ENCODE assay signal across 1 cellular context in the genomic region with DNA sequence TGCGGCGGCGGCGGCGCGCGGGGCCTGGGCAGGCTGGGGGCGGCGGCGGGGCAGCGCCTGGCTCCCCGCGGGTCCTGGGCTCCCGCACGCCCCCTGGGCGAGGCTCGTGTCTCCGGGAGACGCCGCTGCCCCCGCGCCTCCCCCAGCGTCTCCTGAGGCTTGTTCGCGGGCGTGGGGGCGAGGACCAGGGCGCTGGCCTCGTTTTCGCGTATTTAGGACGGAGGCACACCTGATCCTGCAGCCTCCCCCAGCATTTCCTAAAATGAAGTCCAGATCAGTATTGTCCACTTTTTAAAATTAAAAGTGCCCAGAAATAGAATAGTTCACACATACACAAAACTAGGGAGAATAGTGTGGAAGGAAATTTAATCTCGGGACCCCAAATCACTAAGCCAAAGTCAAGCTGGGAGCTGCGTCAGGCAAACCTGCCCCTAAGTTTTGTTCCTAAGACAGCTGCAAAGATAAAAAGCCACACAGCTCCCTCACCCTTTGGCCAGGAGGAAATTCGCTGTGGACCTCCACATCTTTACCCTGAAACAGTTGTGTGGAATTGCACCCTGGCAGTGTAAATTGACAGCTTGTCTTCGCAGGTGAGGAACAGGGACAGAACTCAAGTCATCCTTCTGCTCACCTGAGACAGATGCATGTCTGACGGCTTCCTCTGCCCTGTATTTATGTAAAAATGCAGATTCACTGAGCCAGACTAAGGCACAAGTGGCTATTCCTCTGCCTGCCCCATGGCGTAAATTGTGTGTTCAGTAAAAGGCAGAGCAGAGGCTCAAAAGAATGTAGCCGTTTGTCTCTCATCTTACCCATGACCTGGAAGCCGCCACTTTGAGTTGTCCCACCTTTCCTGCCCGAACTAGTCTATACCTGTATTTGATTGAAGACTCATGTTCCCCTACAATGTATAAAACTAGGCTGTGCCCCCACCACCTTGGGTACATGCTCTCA.
TF ChIP-seq lines count a peak whose summit lies in the region.

No MANE protein-coding gene starts in this region.

TF ChIP-seq in K562, 482 proteins besides CTCF, POLR2A, EP300 and RAD21 (continued from another document and continues in another):
- TF ChIP-seq XRCC4 (IDR thresholded peaks at IDR 0.05; ENCODE audit: extremely low read depth, insufficient read depth, insufficient read length) = no peak
- no peak for TF ChIP-seq CEBPG (CRISPR knock-in tag; IDR thresholded peaks at IDR 0.05)
- TF ChIP-seq CEBPG (tag; conservative IDR thresholded peaks at IDR 0.05 in 1 of 2, IDR thresholded peaks at IDR 0.05 in 1 of 2) = no peak
- TF ChIP-seq, protein P1, sequence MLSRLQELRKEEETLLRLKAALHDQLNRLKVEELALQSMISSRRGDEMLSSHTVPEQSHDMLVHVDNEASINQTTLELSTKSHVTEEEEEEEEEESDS (CRISPR knock-in tag; IDR thresholded peaks at IDR 0.05) = no peak
- TF ChIP-seq, protein P2, sequence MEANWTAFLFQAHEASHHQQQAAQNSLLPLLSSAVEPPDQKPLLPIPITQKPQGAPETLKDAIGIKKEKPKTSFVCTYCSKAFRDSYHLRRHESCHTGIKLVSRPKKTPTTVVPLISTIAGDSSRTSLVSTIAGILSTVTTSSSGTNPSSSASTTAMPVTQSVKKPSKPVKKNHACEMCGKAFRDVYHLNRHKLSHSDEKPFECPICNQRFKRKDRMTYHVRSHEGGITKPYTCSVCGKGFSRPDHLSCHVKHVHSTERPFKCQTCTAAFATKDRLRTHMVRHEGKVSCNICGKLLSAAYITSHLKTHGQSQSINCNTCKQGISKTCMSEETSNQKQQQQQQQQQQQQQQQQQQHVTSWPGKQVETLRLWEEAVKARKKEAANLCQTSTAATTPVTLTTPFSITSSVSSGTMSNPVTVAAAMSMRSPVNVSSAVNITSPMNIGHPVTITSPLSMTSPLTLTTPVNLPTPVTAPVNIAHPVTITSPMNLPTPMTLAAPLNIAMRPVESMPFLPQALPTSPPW (CRISPR knock-in tag; IDR thresholded peaks at IDR 0.05) = 0 out of 2 replicates have a peak, but pooled peaks have one; percentile 57
- TF ChIP-seq, protein P3, sequence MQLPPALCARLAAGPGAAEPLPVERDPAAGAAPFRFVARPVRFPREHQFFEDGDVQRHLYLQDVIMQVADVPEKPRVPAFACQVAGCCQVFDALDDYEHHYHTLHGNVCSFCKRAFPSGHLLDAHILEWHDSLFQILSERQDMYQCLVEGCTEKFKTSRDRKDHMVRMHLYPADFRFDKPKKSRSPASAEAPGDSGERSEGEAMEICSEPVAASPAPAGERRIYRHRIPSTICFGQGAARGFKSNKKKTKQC (CRISPR knock-in tag; IDR thresholded peaks at IDR 0.05) = no peak
- TF ChIP-seq, protein P4, sequence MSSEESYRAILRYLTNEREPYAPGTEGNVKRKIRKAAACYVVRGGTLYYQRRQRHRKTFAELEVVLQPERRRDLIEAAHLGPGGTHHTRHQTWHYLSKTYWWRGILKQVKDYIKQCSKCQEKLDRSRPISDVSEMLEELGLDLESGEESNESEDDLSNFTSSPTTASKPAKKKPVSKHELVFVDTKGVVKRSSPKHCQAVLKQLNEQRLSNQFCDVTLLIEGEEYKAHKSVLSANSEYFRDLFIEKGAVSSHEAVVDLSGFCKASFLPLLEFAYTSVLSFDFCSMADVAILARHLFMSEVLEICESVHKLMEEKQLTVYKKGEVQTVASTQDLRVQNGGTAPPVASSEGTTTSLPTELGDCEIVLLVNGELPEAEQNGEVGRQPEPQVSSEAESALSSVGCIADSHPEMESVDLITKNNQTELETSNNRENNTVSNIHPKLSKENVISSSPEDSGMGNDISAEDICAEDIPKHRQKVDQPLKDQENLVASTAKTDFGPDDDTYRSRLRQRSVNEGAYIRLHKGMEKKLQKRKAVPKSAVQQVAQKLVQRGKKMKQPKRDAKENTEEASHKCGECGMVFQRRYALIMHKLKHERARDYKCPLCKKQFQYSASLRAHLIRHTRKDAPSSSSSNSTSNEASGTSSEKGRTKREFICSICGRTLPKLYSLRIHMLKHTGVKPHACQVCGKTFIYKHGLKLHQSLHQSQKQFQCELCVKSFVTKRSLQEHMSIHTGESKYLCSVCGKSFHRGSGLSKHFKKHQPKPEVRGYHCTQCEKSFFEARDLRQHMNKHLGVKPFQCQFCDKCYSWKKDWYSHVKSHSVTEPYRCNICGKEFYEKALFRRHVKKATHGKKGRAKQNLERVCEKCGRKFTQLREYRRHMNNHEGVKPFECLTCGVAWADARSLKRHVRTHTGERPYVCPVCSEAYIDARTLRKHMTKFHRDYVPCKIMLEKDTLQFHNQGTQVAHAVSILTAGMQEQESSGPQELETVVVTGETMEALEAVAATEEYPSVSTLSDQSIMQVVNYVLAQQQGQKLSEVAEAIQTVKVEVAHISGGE (CRISPR knock-in tag; IDR thresholded peaks at IDR 0.05) = no peak
- TF ChIP-seq FOXJ3 (CRISPR knock-in tag; IDR thresholded peaks at IDR 0.05) = no peak
- TF ChIP-seq NELFE (IDR thresholded peaks at IDR 0.05; ENCODE audit: insufficient read depth, insufficient read length) = no peak
- TF ChIP-seq TCF3 (CRISPR knock-in tag; IDR thresholded peaks at IDR 0.05) = 0 out of 2 replicates have a peak, but pooled peaks have one; percentile 6
- TF ChIP-seq, protein P5, sequence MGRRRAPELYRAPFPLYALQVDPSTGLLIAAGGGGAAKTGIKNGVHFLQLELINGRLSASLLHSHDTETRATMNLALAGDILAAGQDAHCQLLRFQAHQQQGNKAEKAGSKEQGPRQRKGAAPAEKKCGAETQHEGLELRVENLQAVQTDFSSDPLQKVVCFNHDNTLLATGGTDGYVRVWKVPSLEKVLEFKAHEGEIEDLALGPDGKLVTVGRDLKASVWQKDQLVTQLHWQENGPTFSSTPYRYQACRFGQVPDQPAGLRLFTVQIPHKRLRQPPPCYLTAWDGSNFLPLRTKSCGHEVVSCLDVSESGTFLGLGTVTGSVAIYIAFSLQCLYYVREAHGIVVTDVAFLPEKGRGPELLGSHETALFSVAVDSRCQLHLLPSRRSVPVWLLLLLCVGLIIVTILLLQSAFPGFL (CRISPR knock-in tag; IDR thresholded peaks at IDR 0.05) = peak; percentile 9; the same call in 1 of the 2 replicates
- TF ChIP-seq ZBTB8A (IDR thresholded peaks at IDR 0.05; ENCODE audit: partially characterized antibody) = no peak
- TF ChIP-seq ZNF408 (CRISPR knock-in tag; IDR thresholded peaks at IDR 0.05; ENCODE audit: low read depth) = no peak
- TF ChIP-seq ZC3H4 (CRISPR knock-in tag; IDR thresholded peaks at IDR 0.05; ENCODE audit: borderline replicate concordance) = 0 out of 2 replicates have a peak, but pooled peaks have one; percentile 76
- TF ChIP-seq, protein P6, sequence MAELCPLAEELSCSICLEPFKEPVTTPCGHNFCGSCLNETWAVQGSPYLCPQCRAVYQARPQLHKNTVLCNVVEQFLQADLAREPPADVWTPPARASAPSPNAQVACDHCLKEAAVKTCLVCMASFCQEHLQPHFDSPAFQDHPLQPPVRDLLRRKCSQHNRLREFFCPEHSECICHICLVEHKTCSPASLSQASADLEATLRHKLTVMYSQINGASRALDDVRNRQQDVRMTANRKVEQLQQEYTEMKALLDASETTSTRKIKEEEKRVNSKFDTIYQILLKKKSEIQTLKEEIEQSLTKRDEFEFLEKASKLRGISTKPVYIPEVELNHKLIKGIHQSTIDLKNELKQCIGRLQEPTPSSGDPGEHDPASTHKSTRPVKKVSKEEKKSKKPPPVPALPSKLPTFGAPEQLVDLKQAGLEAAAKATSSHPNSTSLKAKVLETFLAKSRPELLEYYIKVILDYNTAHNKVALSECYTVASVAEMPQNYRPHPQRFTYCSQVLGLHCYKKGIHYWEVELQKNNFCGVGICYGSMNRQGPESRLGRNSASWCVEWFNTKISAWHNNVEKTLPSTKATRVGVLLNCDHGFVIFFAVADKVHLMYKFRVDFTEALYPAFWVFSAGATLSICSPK (IDR thresholded peaks at IDR 0.05; ENCODE audit: borderline replicate concordance) = no peak
- TF ChIP-seq ZNF354B (CRISPR knock-in tag; IDR thresholded peaks at IDR 0.05) = no peak
- TF ChIP-seq, protein P7, sequence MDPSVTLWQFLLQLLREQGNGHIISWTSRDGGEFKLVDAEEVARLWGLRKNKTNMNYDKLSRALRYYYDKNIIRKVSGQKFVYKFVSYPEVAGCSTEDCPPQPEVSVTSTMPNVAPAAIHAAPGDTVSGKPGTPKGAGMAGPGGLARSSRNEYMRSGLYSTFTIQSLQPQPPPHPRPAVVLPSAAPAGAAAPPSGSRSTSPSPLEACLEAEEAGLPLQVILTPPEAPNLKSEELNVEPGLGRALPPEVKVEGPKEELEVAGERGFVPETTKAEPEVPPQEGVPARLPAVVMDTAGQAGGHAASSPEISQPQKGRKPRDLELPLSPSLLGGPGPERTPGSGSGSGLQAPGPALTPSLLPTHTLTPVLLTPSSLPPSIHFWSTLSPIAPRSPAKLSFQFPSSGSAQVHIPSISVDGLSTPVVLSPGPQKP (CRISPR knock-in tag; IDR thresholded peaks at IDR 0.05) = no peak
- TF ChIP-seq, protein P8, sequence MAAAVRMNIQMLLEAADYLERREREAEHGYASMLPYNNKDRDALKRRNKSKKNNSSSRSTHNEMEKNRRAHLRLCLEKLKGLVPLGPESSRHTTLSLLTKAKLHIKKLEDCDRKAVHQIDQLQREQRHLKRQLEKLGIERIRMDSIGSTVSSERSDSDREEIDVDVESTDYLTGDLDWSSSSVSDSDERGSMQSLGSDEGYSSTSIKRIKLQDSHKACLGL (CRISPR knock-in tag; IDR thresholded peaks at IDR 0.05; ENCODE audit: borderline replicate concordance, poor library complexity, severe bottlenecking) = no peak
- TF ChIP-seq SMARCE1 (IDR thresholded peaks at IDR 0.05) = 0 out of 2 replicates have a peak, but pooled peaks have one; percentile 44
- no peak for TF ChIP-seq ZFP36 (IDR thresholded peaks at IDR 0.05; ENCODE audit: low read depth, low read length, partially characterized antibody)
- no peak for TF ChIP-seq NUFIP1 (IDR thresholded peaks at IDR 0.05; ENCODE audit: partially characterized antibody)
- TF ChIP-seq, protein P9, sequence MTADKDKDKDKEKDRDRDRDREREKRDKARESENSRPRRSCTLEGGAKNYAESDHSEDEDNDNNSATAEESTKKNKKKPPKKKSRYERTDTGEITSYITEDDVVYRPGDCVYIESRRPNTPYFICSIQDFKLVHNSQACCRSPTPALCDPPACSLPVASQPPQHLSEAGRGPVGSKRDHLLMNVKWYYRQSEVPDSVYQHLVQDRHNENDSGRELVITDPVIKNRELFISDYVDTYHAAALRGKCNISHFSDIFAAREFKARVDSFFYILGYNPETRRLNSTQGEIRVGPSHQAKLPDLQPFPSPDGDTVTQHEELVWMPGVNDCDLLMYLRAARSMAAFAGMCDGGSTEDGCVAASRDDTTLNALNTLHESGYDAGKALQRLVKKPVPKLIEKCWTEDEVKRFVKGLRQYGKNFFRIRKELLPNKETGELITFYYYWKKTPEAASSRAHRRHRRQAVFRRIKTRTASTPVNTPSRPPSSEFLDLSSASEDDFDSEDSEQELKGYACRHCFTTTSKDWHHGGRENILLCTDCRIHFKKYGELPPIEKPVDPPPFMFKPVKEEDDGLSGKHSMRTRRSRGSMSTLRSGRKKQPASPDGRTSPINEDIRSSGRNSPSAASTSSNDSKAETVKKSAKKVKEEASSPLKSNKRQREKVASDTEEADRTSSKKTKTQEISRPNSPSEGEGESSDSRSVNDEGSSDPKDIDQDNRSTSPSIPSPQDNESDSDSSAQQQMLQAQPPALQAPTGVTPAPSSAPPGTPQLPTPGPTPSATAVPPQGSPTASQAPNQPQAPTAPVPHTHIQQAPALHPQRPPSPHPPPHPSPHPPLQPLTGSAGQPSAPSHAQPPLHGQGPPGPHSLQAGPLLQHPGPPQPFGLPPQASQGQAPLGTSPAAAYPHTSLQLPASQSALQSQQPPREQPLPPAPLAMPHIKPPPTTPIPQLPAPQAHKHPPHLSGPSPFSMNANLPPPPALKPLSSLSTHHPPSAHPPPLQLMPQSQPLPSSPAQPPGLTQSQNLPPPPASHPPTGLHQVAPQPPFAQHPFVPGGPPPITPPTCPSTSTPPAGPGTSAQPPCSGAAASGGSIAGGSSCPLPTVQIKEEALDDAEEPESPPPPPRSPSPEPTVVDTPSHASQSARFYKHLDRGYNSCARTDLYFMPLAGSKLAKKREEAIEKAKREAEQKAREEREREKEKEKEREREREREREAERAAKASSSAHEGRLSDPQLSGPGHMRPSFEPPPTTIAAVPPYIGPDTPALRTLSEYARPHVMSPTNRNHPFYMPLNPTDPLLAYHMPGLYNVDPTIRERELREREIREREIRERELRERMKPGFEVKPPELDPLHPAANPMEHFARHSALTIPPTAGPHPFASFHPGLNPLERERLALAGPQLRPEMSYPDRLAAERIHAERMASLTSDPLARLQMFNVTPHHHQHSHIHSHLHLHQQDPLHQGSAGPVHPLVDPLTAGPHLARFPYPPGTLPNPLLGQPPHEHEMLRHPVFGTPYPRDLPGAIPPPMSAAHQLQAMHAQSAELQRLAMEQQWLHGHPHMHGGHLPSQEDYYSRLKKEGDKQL (CRISPR knock-in tag; IDR thresholded peaks at IDR 0.05; ENCODE audit: borderline replicate concordance) = no peak
- TF ChIP-seq CBX5 (IDR thresholded peaks at IDR 0.05; ENCODE audit: borderline replicate concordance, low read depth) = no peak
- TF ChIP-seq ZNF3 (CRISPR knock-in tag; IDR thresholded peaks at IDR 0.05) = no peak
- no peak for TF ChIP-seq TRIM28 (IDR thresholded peaks at IDR 0.05)
- no peak for TF ChIP-seq MEF2D (tag; conservative IDR thresholded peaks at IDR 0.05; ENCODE audit: low read depth)
- 0 out of 2 replicates have a peak, but pooled peaks have one; percentile 57 for TF ChIP-seq EGR1 (conservative IDR thresholded peaks at IDR 0.05)
- no peak for TF ChIP-seq ZNF589 (CRISPR knock-in tag; IDR thresholded peaks at IDR 0.05; ENCODE audit: low read depth)
- TF ChIP-seq, protein P10, sequence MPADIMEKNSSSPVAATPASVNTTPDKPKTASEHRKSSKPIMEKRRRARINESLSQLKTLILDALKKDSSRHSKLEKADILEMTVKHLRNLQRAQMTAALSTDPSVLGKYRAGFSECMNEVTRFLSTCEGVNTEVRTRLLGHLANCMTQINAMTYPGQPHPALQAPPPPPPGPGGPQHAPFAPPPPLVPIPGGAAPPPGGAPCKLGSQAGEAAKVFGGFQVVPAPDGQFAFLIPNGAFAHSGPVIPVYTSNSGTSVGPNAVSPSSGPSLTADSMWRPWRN (IDR thresholded peaks at IDR 0.05; ENCODE audit: low read depth) = no peak
- TF ChIP-seq, protein P11, sequence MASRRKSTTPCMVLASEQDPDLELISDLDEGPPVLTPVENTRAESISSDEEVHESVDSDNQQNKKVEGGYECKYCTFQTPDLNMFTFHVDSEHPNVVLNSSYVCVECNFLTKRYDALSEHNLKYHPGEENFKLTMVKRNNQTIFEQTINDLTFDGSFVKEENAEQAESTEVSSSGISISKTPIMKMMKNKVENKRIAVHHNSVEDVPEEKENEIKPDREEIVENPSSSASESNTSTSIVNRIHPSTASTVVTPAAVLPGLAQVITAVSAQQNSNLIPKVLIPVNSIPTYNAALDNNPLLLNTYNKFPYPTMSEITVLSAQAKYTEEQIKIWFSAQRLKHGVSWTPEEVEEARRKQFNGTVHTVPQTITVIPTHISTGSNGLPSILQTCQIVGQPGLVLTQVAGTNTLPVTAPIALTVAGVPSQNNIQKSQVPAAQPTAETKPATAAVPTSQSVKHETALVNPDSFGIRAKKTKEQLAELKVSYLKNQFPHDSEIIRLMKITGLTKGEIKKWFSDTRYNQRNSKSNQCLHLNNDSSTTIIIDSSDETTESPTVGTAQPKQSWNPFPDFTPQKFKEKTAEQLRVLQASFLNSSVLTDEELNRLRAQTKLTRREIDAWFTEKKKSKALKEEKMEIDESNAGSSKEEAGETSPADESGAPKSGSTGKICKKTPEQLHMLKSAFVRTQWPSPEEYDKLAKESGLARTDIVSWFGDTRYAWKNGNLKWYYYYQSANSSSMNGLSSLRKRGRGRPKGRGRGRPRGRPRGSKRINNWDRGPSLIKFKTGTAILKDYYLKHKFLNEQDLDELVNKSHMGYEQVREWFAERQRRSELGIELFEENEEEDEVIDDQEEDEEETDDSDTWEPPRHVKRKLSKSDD (conservative IDR thresholded peaks at IDR 0.05; ENCODE audit: low read length) = no peak
- TF ChIP-seq HCFC1 (IDR thresholded peaks at IDR 0.05; ENCODE audit: low read depth, low read length) = no peak
- no peak for TF ChIP-seq ZNF347 (CRISPR knock-in tag; IDR thresholded peaks at IDR 0.05; ENCODE audit: low read depth)
- TF ChIP-seq, protein P12, sequence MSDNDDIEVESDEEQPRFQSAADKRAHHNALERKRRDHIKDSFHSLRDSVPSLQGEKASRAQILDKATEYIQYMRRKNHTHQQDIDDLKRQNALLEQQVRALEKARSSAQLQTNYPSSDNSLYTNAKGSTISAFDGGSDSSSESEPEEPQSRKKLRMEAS (CRISPR knock-in tag; IDR thresholded peaks at IDR 0.05) = no peak
